Comparison of ENCODE assay signal across 23 cellular contexts in the genomic region with DNA sequence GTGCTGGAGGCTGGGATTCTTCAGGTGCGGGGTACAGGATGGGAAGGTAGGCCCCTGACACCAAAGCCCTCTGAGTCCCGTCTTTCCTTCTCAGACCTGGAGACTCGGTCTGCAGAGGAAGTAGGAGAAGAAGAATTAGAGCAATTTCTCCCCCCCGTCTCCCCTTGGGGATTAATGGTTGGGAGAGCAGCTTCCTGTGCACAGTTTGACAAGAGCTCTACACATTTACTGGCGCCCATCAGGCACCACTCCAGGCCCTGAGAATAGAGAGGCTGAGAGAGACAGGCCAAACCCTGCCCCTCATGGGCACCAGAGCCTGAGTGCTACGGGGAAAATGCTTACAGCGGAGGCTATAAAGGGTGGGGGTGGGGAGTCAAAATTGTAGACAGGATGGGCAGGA. TPM values are rescaled to one million over a fixed set of nuclear protein-coding genes. Genes with fewer than 3 reads are reported as not detected.
DNase-seq lines count a peak whose midpoint lies in the region; ATAC-seq, FAIRE-seq and TF ChIP-seq lines count a peak whose summit lies in the region.
"Had no signal": no experiment of that assay in that cellular context is flagged by ENCODE, and none has a peak within 500 bp of the region (broad histone marks: within the 10 kb centered on the region; RNA-seq: fewer than 3 reads in every experiment).

No MANE protein-coding gene starts in this region.

- in situ Hi-C loops in GM13977 (cut with MboI; ENCODE audit: low pct_unique_long_range_greater_than_20kb, low sequenced_read_pairs, unreplicated experiment) = no loop called here

- H3K18ac ChIP-seq in H1 (ENCODE audit: extremely low read depth, low read length) = no peak overlapping the region

- H2BK20ac ChIP-seq in H1 (ENCODE audit: low read length) = no peak overlapping the region

- no peak for TF ChIP-seq RAD21 in H1 (IDR thresholded peaks at IDR 0.05 in 1 of 2, conservative IDR thresholded peaks at IDR 0.05 in 1 of 2; ENCODE audit: low read depth in 2 of 2, low read length in 2 of 2)

- H2AK5ac ChIP-seq in H1 (ENCODE audit: low read depth, low read length) = no peak overlapping the region

- no peak overlapping the region for H2BK120ac ChIP-seq in H1 (replicated peaks; ENCODE audit: low read depth, low read length)

- no peak overlapping the region for H4K5ac ChIP-seq in H1 (ENCODE audit: insufficient read length, low read depth, low read length)

- H3K79me2 ChIP-seq in H1 (ENCODE audit: control insufficient read depth in 1 of 2, insufficient read depth in 2 of 2, low read length in 2 of 2) = no peaks in the 10 kb centered on the region

- H3K4me3 Mint-ChIP-seq in activated T-cell treated with anti-CD3 and anti-CD28 coated beads, Interleukin-2, amount 50 U/mL, for 24 hours = no peak overlapping the region
- H3K4me3 Mint-ChIP-seq in progenitor cell of endocrine pancreas (ENCODE audit: low read depth) = no peak overlapping the region
- H3K4me3 Mint-ChIP-seq: activated CD4-positive, alpha-beta memory T cell treated with anti-CD3 and anti-CD28 coated beads for 36 hours; activated naive CD8-positive, alpha-beta T cell treated with anti-CD3 and anti-CD28 coated beads, Interleukin-2, amount 10 ng/mL, durations not matched to agents 7 days and 5 days had no signal

- H3K9me3 Mint-ChIP-seq in activated T-cell treated with anti-CD3 and anti-CD28 coated beads, Interleukin-2, amount 50 U/mL, for 24 hours = no peaks in the 10 kb centered on the region
- no peaks in the 10 kb centered on the region for H3K9me3 Mint-ChIP-seq in progenitor cell of endocrine pancreas (ENCODE audit: low read depth)
- H3K9me3 Mint-ChIP-seq: activated CD4-positive, alpha-beta memory T cell treated with anti-CD3 and anti-CD28 coated beads for 36 hours; activated naive CD8-positive, alpha-beta T cell treated with anti-CD3 and anti-CD28 coated beads, Interleukin-2, amount 10 ng/mL, durations not matched to agents 7 days and 5 days had no signal

- peak overlapping the region; percentile 31; the same call in 1 of the 2 replicates for H2BK15ac ChIP-seq in H1 (ENCODE audit: low read length)

- peaks cover 0 to 3% of the 10 kb centered on the region in 2 experiments for H4K20me1 ChIP-seq in H1 (replicated peaks in 1 of 2; ENCODE audit: control insufficient read depth in 1 of 2, insufficient read depth in 2 of 2, low read length in 2 of 2)

- no peak overlapping the region for H3K23ac ChIP-seq in H1 (ENCODE audit: insufficient read length)

- peaks cover 4% of the 10 kb centered on the region; the same call in 1 of the 2 replicates for H3K23me2 ChIP-seq in H1 (ENCODE audit: low read depth, low read length)

- H2BK5ac ChIP-seq in H1 (ENCODE audit: low read depth, low read length) = no peak overlapping the region

- CTCF ChIA-PET in H1 (lab: Charles Lee; ENCODE audit: partially characterized antibody) = interaction anchor here (0.6 to 2.0 kb wide), 8 partner anchors 11 to 1323 kb away, joined by 3 to 5 read pairs (median 4); no protein-coding TSS in a partner anchor

- H3K27me3 Mint-ChIP-seq in activated T-cell treated with anti-CD3 and anti-CD28 coated beads, Interleukin-2, amount 50 U/mL, for 24 hours = peaks cover 58% of the 10 kb centered on the region
- peaks cover 65% of the 10 kb centered on the region for H3K27me3 Mint-ChIP-seq in progenitor cell of endocrine pancreas

- TF ChIP-seq POLR2A in H1 (IDR thresholded peaks at IDR 0.05; ENCODE audit: control extremely low read depth in 1 of 2, low read depth in 2 of 2, low read length in 2 of 2) = no peak

- TF ChIP-seq EP300 in H1 (IDR thresholded peaks at IDR 0.05; ENCODE audit: borderline replicate concordance in 1 of 2, low read depth in 2 of 2, low read length in 2 of 2) = no peak

- TF ChIP-seq CTCF in GM13977 (IDR thresholded peaks at IDR 0.05; ENCODE audit: extremely low read depth, insufficient read depth, missing control alignments) = no peak
- TF ChIP-seq CTCF in H1 (IDR thresholded peaks at IDR 0.05; ENCODE audit: control extremely low read depth in 1 of 3, insufficient read depth in 1 of 3, low read depth in 1 of 3, low read length in 3 of 3) = no peak
- TF ChIP-seq CTCF in progenitor cell of endocrine pancreas (IDR thresholded peaks at IDR 0.05; ENCODE audit: unreplicated experiment) = no peak

- peaks cover 3 to 34% (median 22%) of the 10 kb centered on the region in 4 experiments for H3K27me3 ChIP-seq in H1 (replicated peaks in 1 of 4; ENCODE audit: control insufficient read depth in 3 of 4, extremely low read depth in 1 of 4, insufficient read depth in 3 of 4, low read length in 3 of 4)
- H3K27me3 ChIP-seq: SJSA1 had no signal

- WGBS in H1 (ENCODE audit: extremely low coverage in 1 of 2, insufficient coverage in 1 of 2, insufficient read length in 1 of 2, insufficient replicate concordance in 2 of 2, low coverage in 1 of 2, low lambda C conversion rate in 2 of 2, missing lambda C conversion rate in 1 of 2), 2 experiments = 82% methylated on average over 7 of the region's 7 CpGs; no CpG with 5 or more reads in 1 of the 2 experiments

- no peak overlapping the region for H3K4ac ChIP-seq in H1 (replicated peaks; ENCODE audit: insufficient read length, low read depth, low read length)

- no peak overlapping the region for H3K14ac ChIP-seq in H1 (ENCODE audit: insufficient read length)

- H2BK12ac ChIP-seq in H1 (ENCODE audit: low read depth, low read length) = no peak overlapping the region

- no peak overlapping the region for H3K27ac Mint-ChIP-seq in activated T-cell treated with anti-CD3 and anti-CD28 coated beads, Interleukin-2, amount 50 U/mL, for 24 hours
- no peak overlapping the region for H3K27ac Mint-ChIP-seq in progenitor cell of endocrine pancreas
- H3K27ac Mint-ChIP-seq: activated CD4-positive, alpha-beta memory T cell treated with anti-CD3 and anti-CD28 coated beads for 36 hours; activated naive CD8-positive, alpha-beta T cell treated with anti-CD3 and anti-CD28 coated beads, Interleukin-2, amount 10 ng/mL, durations not matched to agents 7 days and 5 days had no signal

- no peaks in the 10 kb centered on the region for H3K36me3 Mint-ChIP-seq in activated T-cell treated with anti-CD3 and anti-CD28 coated beads, Interleukin-2, amount 50 U/mL, for 24 hours (ENCODE audit: low read depth)
- H3K36me3 Mint-ChIP-seq in progenitor cell of endocrine pancreas (ENCODE audit: insufficient read depth) = no peaks in the 10 kb centered on the region
- H3K36me3 Mint-ChIP-seq: activated CD4-positive, alpha-beta memory T cell treated with anti-CD3 and anti-CD28 coated beads for 36 hours; activated naive CD8-positive, alpha-beta T cell treated with anti-CD3 and anti-CD28 coated beads, Interleukin-2, amount 10 ng/mL, durations not matched to agents 7 days and 5 days had no signal

- POLR2A ChIA-PET in H1 (lab: Charles Lee; ENCODE audit: partially characterized antibody) = no interaction called here

- no peaks in the 10 kb centered on the region for H3K9me3 ChIP-seq in H1 (ENCODE audit: insufficient read depth in 2 of 2, low read depth in 1 of 2, low read length in 1 of 2)
- H3K9me3 ChIP-seq: BE2C, esophagus squamous epithelium, sigmoid colon, SJSA1, tibial nerve had no signal

- H3K79me1 ChIP-seq in H1 (ENCODE audit: low read depth, low read length) = no peaks in the 10 kb centered on the region

- H2AFZ ChIP-seq in H1 (ENCODE audit: low read length) = no peak overlapping the region

- peaks cover 32% of the 10 kb centered on the region for H3K4me1 Mint-ChIP-seq in activated T-cell treated with anti-CD3 and anti-CD28 coated beads, Interleukin-2, amount 50 U/mL, for 24 hours (ENCODE audit: low read depth)
- H3K4me1 Mint-ChIP-seq in progenitor cell of endocrine pancreas (ENCODE audit: low read depth) = peaks cover 6% of the 10 kb centered on the region

- no peak overlapping the region for H3K4me3 ChIP-seq in H1 (ENCODE audit: extremely low read depth in 1 of 4, insufficient read depth in 2 of 4, low read depth in 3 of 4, low read length in 4 of 4)
- H3K4me3 ChIP-seq: dorsolateral prefrontal cortex, esophagus squamous epithelium, sigmoid colon, SJSA1, tibial nerve had no signal

- peaks cover 0 to 29% (median 21%) of the 10 kb centered on the region in 4 experiments; a peak in 6 of 7 replicates for H3K4me1 ChIP-seq in H1 (replicated peaks in 1 of 4; ENCODE audit: control insufficient read depth in 3 of 4, insufficient read depth in 4 of 4, low read length in 3 of 4)

- H3K36me3 ChIP-seq in H1 (ENCODE audit: control insufficient read depth in 2 of 4, insufficient read depth in 4 of 4, low read length in 3 of 4) = no peaks in the 10 kb centered on the region
- H3K36me3 ChIP-seq: BE2C, esophagus squamous epithelium, sigmoid colon, SJSA1, tibial nerve had no signal

- no peak for ATAC-seq in HG02840 (IDR thresholded peaks at IDR 0.05; ENCODE audit: low FRiP score, unreplicated experiment)
- ATAC-seq: HCT116 had no signal

- no peak overlapping the region for H3K4me2 ChIP-seq in H1 (ENCODE audit: insufficient read depth in 1 of 2, low read depth in 2 of 2, low read length in 2 of 2)

- DNase-seq in COLO829 (ENCODE audit: low spot score) (peak; percentile 19), GM13977 (ENCODE audit: low spot score) (peak; percentile 38), NCI-H345 treated with DMSO at 0.1 percent for 48 hours (lab: John Stamatoyannopoulos, UW; ENCODE audit: unreplicated experiment) (peak; percentile 32), H1 (ENCODE audit: low read depth in 1 of 2, low spot score in 2 of 2) (no peak), progenitor cell of endocrine pancreas (ENCODE audit: low spot score, unreplicated experiment) (no peak), NOMO-1 (lab: John Stamatoyannopoulos, UW; ENCODE audit: unreplicated experiment in 2 of 2) (no peak)
- DNase-seq in activated T-cell treated with anti-CD3 and anti-CD28 coated beads, Interleukin-2, amount 50 U/mL, for 24 hours = no peak
- DNase-seq: activated CD4-positive, alpha-beta memory T cell treated with anti-CD3 and anti-CD28 coated beads for 36 hours; activated naive CD8-positive, alpha-beta T cell treated with anti-CD3 and anti-CD28 coated beads, Interleukin-2, amount 10 ng/mL, durations not matched to agents 7 days and 5 days; activated T-cell treated with anti-CD3 and anti-CD28 coated beads, Interleukin-2, amount 50 U/mL, for 48 hours; BE2C; dorsolateral prefrontal cortex; esophagus squamous epithelium; head of caudate nucleus; NCI-H748 treated with DMSO at 0.1 percent for 48 hours; sigmoid colon had no signal

- H4K8ac ChIP-seq in H1 (ENCODE audit: extremely low read depth, insufficient read depth, low read length) = no peak overlapping the region

- H3K56ac ChIP-seq in H1 (replicated peaks; ENCODE audit: insufficient read length, low read depth, low read length) = no peak overlapping the region

- no peak overlapping the region for H3K9ac ChIP-seq in H1 (replicated peaks in 1 of 4; ENCODE audit: extremely low read depth in 1 of 4, low read depth in 3 of 4, low read length in 3 of 4)

- no peak overlapping the region for H4K91ac ChIP-seq in H1 (replicated peaks; ENCODE audit: insufficient read length, low read length)

- no peak for FAIRE-seq in H1 (lab: Jason Lieb, UNC)
- FAIRE-seq: bronchial epithelial cell, islet of Langerhans, TTC549 had no signal

- H3K27ac ChIP-seq in H1 (ENCODE audit: low read depth, low read length) = no peak overlapping the region
- H3K27ac ChIP-seq: dorsolateral prefrontal cortex, sigmoid colon, SJSA1, tibial nerve had no signal

RNA-seq across cellular contexts. Expression of a gene that starts 3.5 kb away (rescaled TPM):
- 6.1 and 7.3 TPM in 2 replicates for total RNA-seq in H1 (2021; fragmentation: NEBNext Ultra II Directional; extraction: Animal tissue kit (Norgen Biotek cat#: 25700))
- 9.3 and 13.4 TPM in 2 replicates for polyA plus RNA-seq in H1 (2011; rRNA removed)
- 9.3 TPM for polyA plus RNA-seq in H1 (2011; cell fraction: cytosol; rRNA removed)
- 9.9 TPM for polyA plus RNA-seq in H1 (2011; cell fraction: nucleus; rRNA removed)
- polyA plus RNA-seq in H1 (2012, experiment 1 of 2) = 4.3 to 8.8 TPM (median 7.6 TPM) in 4 replicates
- 7.0 TPM for polyA plus RNA-seq in H1 (2012, experiment 2 of 2)
- polyA plus RNA-seq in H1 (2013, experiment 1 of 2) = 9.0 TPM
- polyA plus RNA-seq in H1 (2013, experiment 2 of 2) = 8.4 TPM
- 0.44 and 0.85 TPM in 2 replicates for polyA minus RNA-seq in H1 (2011; rRNA and poly(A)+ RNA removed)
- 2.2 TPM for polyA minus RNA-seq in H1 (2011; cell fraction: cytosol; rRNA and poly(A)+ RNA removed)
- polyA minus RNA-seq in H1 (2011; cell fraction: nucleus; rRNA and poly(A)+ RNA removed) = 1.1 TPM
- 0.42 and 0.65 TPM in 2 replicates for total RNA-seq in progenitor cell of endocrine pancreas
- total RNA-seq: activated CD4-positive, alpha-beta memory T cell treated with anti-CD3 and anti-CD28 coated beads for 36 hours had no signal

RNA-seq across cellular contexts. Expression of a gene that starts 44.9 kb away (rescaled TPM):
- 47.9 and 52.2 TPM in 2 replicates for total RNA-seq in H1 (2021; fragmentation: NEBNext Ultra II Directional; extraction: Animal tissue kit (Norgen Biotek cat#: 25700))
- 64.0 and 69.7 TPM in 2 replicates for polyA plus RNA-seq in H1 (2011; rRNA removed)
- 60.0 TPM for polyA plus RNA-seq in H1 (2011; cell fraction: cytosol; rRNA removed)
- polyA plus RNA-seq in H1 (2011; cell fraction: nucleus; rRNA removed) = 79.9 TPM
- 29.4 to 44.5 TPM (median 41.7 TPM) in 4 replicates for polyA plus RNA-seq in H1 (2012, experiment 1 of 2)
- polyA plus RNA-seq in H1 (2012, experiment 2 of 2) = 39.1 TPM
- 33.5 TPM for polyA plus RNA-seq in H1 (2013, experiment 1 of 2)
- 31.9 TPM for polyA plus RNA-seq in H1 (2013, experiment 2 of 2)
- polyA minus RNA-seq in H1 (2011; rRNA and poly(A)+ RNA removed) = 64.3 and 73.2 TPM in 2 replicates
- polyA minus RNA-seq in H1 (2011; cell fraction: cytosol; rRNA and poly(A)+ RNA removed) = 61.1 TPM
- 38.0 TPM for polyA minus RNA-seq in H1 (2011; cell fraction: nucleus; rRNA and poly(A)+ RNA removed)
- total RNA-seq in progenitor cell of endocrine pancreas = 45.2 and 48.7 TPM in 2 replicates

RNA-seq across cellular contexts. Expression of a gene that starts 45.1 kb away (rescaled TPM):
- total RNA-seq in H1 (2021; fragmentation: NEBNext Ultra II Directional; extraction: Animal tissue kit (Norgen Biotek cat#: 25700)) = 496 and 507 TPM in 2 replicates
- 693 and 707 TPM in 2 replicates for polyA plus RNA-seq in H1 (2011; rRNA removed)
- polyA plus RNA-seq in H1 (2011; cell fraction: cytosol; rRNA removed) = 932 TPM
- 683 TPM for polyA plus RNA-seq in H1 (2011; cell fraction: nucleus; rRNA removed)
- 451 to 785 TPM (median 705 TPM) in 4 replicates for polyA plus RNA-seq in H1 (2012, experiment 1 of 2)
- polyA plus RNA-seq in H1 (2012, experiment 2 of 2) = 672 TPM
- polyA plus RNA-seq in H1 (2013, experiment 1 of 2) = 1,101 TPM
- 1,112 TPM for polyA plus RNA-seq in H1 (2013, experiment 2 of 2)
- 205 and 258 TPM in 2 replicates for polyA minus RNA-seq in H1 (2011; rRNA and poly(A)+ RNA removed)
- 116 TPM for polyA minus RNA-seq in H1 (2011; cell fraction: cytosol; rRNA and poly(A)+ RNA removed)
- polyA minus RNA-seq in H1 (2011; cell fraction: nucleus; rRNA and poly(A)+ RNA removed) = 127 TPM
- total RNA-seq in progenitor cell of endocrine pancreas = 466 and 513 TPM in 2 replicates

Comparison
In these comparisons a context has a peak if more than half of its experiments do, and no peak if none do; other contexts are left out.
1. DNase-seq: peak in COLO829 (single experiment), GM13977 (single experiment) and NCI-H345 treated with DMSO at 0.1 percent for 48 hours (single experiment); none in H1 (0 of 2), activated T-cell treated with anti-CD3 and anti-CD28 coated beads, Interleukin-2, amount 50 U/mL, for 24 hours (single experiment), progenitor cell of endocrine pancreas (single experiment) and NOMO-1 (0 of 2).